26 cellular contexts compared by ENCODE assay signal in the genomic region with DNA sequence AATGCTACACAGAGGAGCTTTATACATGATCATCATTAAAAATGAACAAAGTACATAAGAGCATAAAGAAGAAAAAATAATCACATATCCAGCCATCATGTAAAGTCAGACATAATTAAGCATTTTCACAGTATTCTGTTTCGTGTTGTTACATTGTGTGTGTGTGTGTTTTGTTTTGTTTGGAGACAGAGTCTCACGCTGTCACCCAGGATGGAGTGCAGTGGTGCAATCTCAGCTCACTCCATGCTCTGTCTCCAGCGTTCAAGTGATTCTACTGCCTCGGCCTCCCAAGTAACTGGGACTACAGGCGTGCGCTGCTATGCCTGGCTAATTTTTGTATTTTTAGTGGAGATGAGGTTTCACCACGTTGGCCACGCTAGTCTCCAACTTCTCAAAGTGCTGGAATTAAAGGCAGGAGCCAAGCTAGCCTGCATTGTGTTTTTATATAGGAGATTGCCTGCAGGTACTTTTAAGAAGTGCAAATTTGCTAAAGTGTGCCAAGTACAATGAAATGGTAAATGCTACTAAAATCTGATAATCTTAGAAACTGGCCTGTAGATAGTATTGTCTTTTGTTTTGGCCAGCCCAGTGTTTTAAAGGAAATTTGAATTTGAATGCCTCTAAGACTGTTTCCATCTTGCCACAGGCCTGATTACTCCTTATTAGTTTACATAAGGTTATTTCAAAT. TPM values are rescaled to one million over a fixed set of nuclear protein-coding genes. Genes with fewer than 3 reads are reported as not detected.
A peak's percentile ranks its signal among the peaks of the same experiment; 100 is the strongest.
DNase-seq lines count a peak whose midpoint lies in the region; ATAC-seq, FAIRE-seq and TF ChIP-seq lines count a peak whose summit lies in the region.
"Had no signal": no experiment of that assay in that cellular context is flagged by ENCODE, and none has a peak within 500 bp of the region (broad histone marks: within the 10 kb centered on the region; RNA-seq: fewer than 3 reads in every experiment).

No MANE protein-coding gene starts in this region.

- DNase-seq in mammary epithelial cell = peak; percentile 37
- DNase-seq in breast epithelium (ENCODE audit: low spot score in 2 of 2) = no peak
- DNase-seq in HAP-1 (ENCODE audit: low spot score in 2 of 2) = peak; percentile 63 to 92
- DNase-seq in H1 (ENCODE audit: low read depth in 1 of 2, low spot score in 2 of 2) = no peak
- DNase-seq in esophagus squamous epithelium (lab: John Stamatoyannopoulos, UW) = no peak
- no peak for DNase-seq in RKO (ENCODE audit: low spot score)
- DNase-seq in progenitor cell of endocrine pancreas (ENCODE audit: low spot score, unreplicated experiment) = no peak
- DNase-seq: activated B cell treated with CpG ODN at 0.5 μM for 24 hours; activated CD4-positive, alpha-beta T cell treated with anti-CD3 and anti-CD28 coated beads, Interleukin-2, amount 50 U/mL, for 4 hours; activated gamma-delta T cell treated with Interleukin-2 at 50 U/mL for 16 hours; BE2C; DMS79 treated with DMSO at 0.1 percent for 48 hours; left ventricle myocardium inferior; naive B cell; NCI-H1105 treated with DMSO at 0.1 percent for 48 hours; NCI-H2029 treated with DMSO at 0.1 percent for 48 hours; NCI-H526 treated with DMSO at 0.1 percent for 48 hours; retina; stomach; tibial artery had no signal

- dilution Hi-C loops in mammary epithelial cell (cut with HindIII; ENCODE audit: low sequenced_read_pairs) = loop anchor here (10.0 kb wide), 1 partner anchor 215 kb away; no protein-coding TSS in a partner anchor

- no peak overlapping the region for H2BK20ac ChIP-seq in H1 (ENCODE audit: low read length)

- H3K4me1 ChIP-seq in mammary epithelial cell (ENCODE audit: insufficient read depth, low read length) (peaks cover 34% of the 10 kb centered on the region), breast epithelium (no peaks in the 10 kb centered on the region), HAP-1 (peaks cover 17% of the 10 kb centered on the region), H1 (replicated peaks in 1 of 4; ENCODE audit: control insufficient read depth in 3 of 4, insufficient read depth in 4 of 4, low read length in 3 of 4) (peaks cover 4 to 13% (median 7%) of the 10 kb centered on the region in 4 experiments; a peak in 5 of 7 replicates), esophagus squamous epithelium (peaks cover 9 to 82% (median 21%) of the 10 kb centered on the region in 3 donors)
- H3K4me1 ChIP-seq: BE2C, left ventricle myocardium inferior had no signal

- H3K56ac ChIP-seq in H1 (replicated peaks; ENCODE audit: insufficient read length, low read depth, low read length) = no peak overlapping the region

- no peak overlapping the region for H4K91ac ChIP-seq in H1 (replicated peaks; ENCODE audit: insufficient read length, low read length)

- H3K14ac ChIP-seq in H1 (ENCODE audit: insufficient read length) = no peak overlapping the region

- H3K79me1 ChIP-seq in H1 (ENCODE audit: low read depth, low read length) = peaks cover 7% of the 10 kb centered on the region; the same call in 1 of the 2 replicates

- H3K4me1 Mint-ChIP-seq in progenitor cell of endocrine pancreas (ENCODE audit: low read depth) = peaks cover 5% of the 10 kb centered on the region

- H2AK5ac ChIP-seq in H1 (ENCODE audit: low read depth, low read length) = no peak overlapping the region

- H3K23me2 ChIP-seq in H1 (ENCODE audit: low read depth, low read length) = no peaks in the 10 kb centered on the region

- H3K4ac ChIP-seq in H1 (replicated peaks; ENCODE audit: insufficient read length, low read depth, low read length) = no peak overlapping the region

- intact Hi-C loops in mammary epithelial cell (cut with micrococcal nuclease) (no loop called here), breast epithelium (cut with DNase I; ENCODE audit: low total_unique reads) (no loop called here), esophagus squamous epithelium (cut with DNase I) (no loop called here)

- no peak for TF ChIP-seq POLR2A in breast epithelium (IDR thresholded peaks at IDR 0.05)
- peak; percentile 27 to 44; a peak in 2 of 3 replicates for TF ChIP-seq POLR2A in H1 (IDR thresholded peaks at IDR 0.05; ENCODE audit: control extremely low read depth in 1 of 2, low read depth in 2 of 2, low read length in 2 of 2)
- TF ChIP-seq POLR2A in esophagus squamous epithelium (IDR thresholded peaks at IDR 0.05) = no peak

- H2BK12ac ChIP-seq in H1 (ENCODE audit: low read depth, low read length) = no peak overlapping the region

- H4K5ac ChIP-seq in H1 (ENCODE audit: insufficient read length, low read depth, low read length) = no peak overlapping the region

- no peak overlapping the region for H2BK5ac ChIP-seq in H1 (ENCODE audit: low read depth, low read length)

- H3K4me3 ChIP-seq in mammary epithelial cell (replicated peaks in 1 of 3; ENCODE audit: insufficient read depth in 1 of 3, low read depth in 2 of 3, low read length in 3 of 3) = no peak overlapping the region
- H3K4me3 ChIP-seq in breast epithelium = no peak overlapping the region
- no peak overlapping the region for H3K4me3 ChIP-seq in HAP-1
- H3K4me3 ChIP-seq in H1 (ENCODE audit: extremely low read depth in 1 of 4, insufficient read depth in 2 of 4, low read depth in 3 of 4, low read length in 4 of 4) = no peak overlapping the region
- no peak overlapping the region for H3K4me3 ChIP-seq in esophagus squamous epithelium
- H3K4me3 ChIP-seq: left ventricle myocardium inferior, skin epidermis, stomach, tibial artery had no signal

- 55% methylated on average over 8 of the region's 8 CpGs for WGBS in mammary epithelial cell (ENCODE audit: low coverage, missing lambda C conversion rate)
- WGBS in H1 (ENCODE audit: extremely low coverage in 1 of 2, insufficient coverage in 1 of 2, insufficient read length in 1 of 2, insufficient replicate concordance in 2 of 2, low coverage in 1 of 2, low lambda C conversion rate in 2 of 2, missing lambda C conversion rate in 1 of 2), 2 experiments = 90% methylated on average over 8 of the region's 8 CpGs; no CpG with 5 or more reads in 1 of the 2 experiments
- WGBS in esophagus squamous epithelium, 2 donors = 79 to 93% methylated on average over 8 of the region's 8 CpGs

- no peaks in the 10 kb centered on the region for H3K9me3 Mint-ChIP-seq in progenitor cell of endocrine pancreas (ENCODE audit: low read depth)
- H3K9me3 Mint-ChIP-seq: activated B cell treated with CpG ODN at 0.5 μM for 24 hours, IgD-negative memory B cell, naive B cell had no signal

- TF ChIP-seq CTCF in mammary epithelial cell (conservative IDR thresholded peaks at IDR 0.05 in 1 of 2, IDR thresholded peaks at IDR 0.05 in 1 of 2; ENCODE audit: extremely low read depth in 1 of 2, insufficient read depth in 1 of 2, low read depth in 1 of 2, low read length in 2 of 2) = no peak
- TF ChIP-seq CTCF in breast epithelium (IDR thresholded peaks at IDR 0.05) = no peak
- TF ChIP-seq CTCF in H1 (IDR thresholded peaks at IDR 0.05; ENCODE audit: control extremely low read depth in 1 of 3, insufficient read depth in 1 of 3, low read depth in 1 of 3, low read length in 3 of 3) = no peak
- TF ChIP-seq CTCF in esophagus squamous epithelium (IDR thresholded peaks at IDR 0.05) = no peak
- no peak for TF ChIP-seq CTCF in progenitor cell of endocrine pancreas (IDR thresholded peaks at IDR 0.05; ENCODE audit: unreplicated experiment)

- H3K27me3 ChIP-seq in mammary epithelial cell (ENCODE audit: insufficient read depth, low read length) = no peaks in the 10 kb centered on the region
- no peaks in the 10 kb centered on the region for H3K27me3 ChIP-seq in breast epithelium
- 0 out of 2 replicates have a peak, but pooled peaks cover 3% of the 10 kb centered on the region for H3K27me3 ChIP-seq in HAP-1 (ENCODE audit: low read depth)
- H3K27me3 ChIP-seq in H1 (replicated peaks in 1 of 4; ENCODE audit: control insufficient read depth in 3 of 4, extremely low read depth in 1 of 4, insufficient read depth in 3 of 4, low read length in 3 of 4) = no peaks in the 10 kb centered on the region
- no peaks in the 10 kb centered on the region for H3K27me3 ChIP-seq in esophagus squamous epithelium
- H3K27me3 ChIP-seq: BE2C, stomach, tibial artery had no signal

- in situ Hi-C loops in mammary epithelial cell (cut with MboI; ENCODE audit: low sequenced_read_pairs in 2 of 2) (loop anchor here (10.0 kb wide), 3 partner anchors 75 to 215 kb away; no protein-coding TSS in a partner anchor), HAP-1 (cut with MboI; ENCODE audit: low sequenced_read_pairs) (no loop called here)

- H4K20me1 ChIP-seq in mammary epithelial cell (ENCODE audit: insufficient read depth, low read length) = no peaks in the 10 kb centered on the region
- H4K20me1 ChIP-seq in H1 (replicated peaks in 1 of 2; ENCODE audit: control insufficient read depth in 1 of 2, insufficient read depth in 2 of 2, low read length in 2 of 2) = peaks cover 15 to 26% of the 10 kb centered on the region in 2 experiments

- no peak overlapping the region for H4K8ac ChIP-seq in H1 (ENCODE audit: extremely low read depth, insufficient read depth, low read length)

- no peak overlapping the region for H3K4me3 Mint-ChIP-seq in progenitor cell of endocrine pancreas (ENCODE audit: low read depth)
- H3K4me3 Mint-ChIP-seq: activated B cell treated with CpG ODN at 0.5 μM for 24 hours had no signal

- CTCF ChIA-PET in mammary epithelial cell (lab: Charles Lee; ENCODE audit: low non-redundant PET) (no interaction called here), H1 (lab: Charles Lee; ENCODE audit: partially characterized antibody) (interaction anchor here (1.0 to 4.0 kb wide), 5 partner anchors 12 to 155 kb away, joined by 4 to 11 read pairs (median 4); no protein-coding TSS in a partner anchor)

- no peak overlapping the region for H2BK120ac ChIP-seq in H1 (replicated peaks; ENCODE audit: low read depth, low read length)

- H2BK15ac ChIP-seq in H1 (ENCODE audit: low read length) = no peak overlapping the region

- H3K9ac ChIP-seq in mammary epithelial cell (ENCODE audit: insufficient read depth, low read length) (no peak overlapping the region), H1 (replicated peaks in 1 of 4; ENCODE audit: extremely low read depth in 1 of 4, low read depth in 3 of 4, low read length in 3 of 4) (no peak overlapping the region)

- H3K27ac Mint-ChIP-seq in progenitor cell of endocrine pancreas = no peak overlapping the region
- H3K27ac Mint-ChIP-seq: activated B cell treated with CpG ODN at 0.5 μM for 24 hours had no signal

- no peak overlapping the region for H3K18ac ChIP-seq in H1 (ENCODE audit: extremely low read depth, low read length)

- H3K36me3 Mint-ChIP-seq in progenitor cell of endocrine pancreas (ENCODE audit: insufficient read depth) = peaks cover 13% of the 10 kb centered on the region

- H3K79me2 ChIP-seq in mammary epithelial cell (ENCODE audit: insufficient read depth, low read length) (peaks cover 93% of the 10 kb centered on the region), H1 (ENCODE audit: control insufficient read depth in 1 of 2, insufficient read depth in 2 of 2, low read length in 2 of 2) (peaks cover 9 to 99% of the 10 kb centered on the region in 2 experiments; a peak in 3 of 4 replicates)

- no peak overlapping the region for H3K27ac ChIP-seq in mammary epithelial cell (ENCODE audit: insufficient read depth, low read depth, low read length)
- H3K27ac ChIP-seq in breast epithelium = no peak overlapping the region
- no peak overlapping the region for H3K27ac ChIP-seq in H1 (ENCODE audit: low read depth, low read length)
- no peak overlapping the region for H3K27ac ChIP-seq in esophagus squamous epithelium
- H3K27ac ChIP-seq: left ventricle myocardium inferior, skin epidermis, stomach, tibial artery had no signal

- H3K27me3 Mint-ChIP-seq in progenitor cell of endocrine pancreas = peaks cover 5% of the 10 kb centered on the region
- H3K27me3 Mint-ChIP-seq: activated B cell treated with CpG ODN at 0.5 μM for 24 hours, IgD-negative memory B cell, naive B cell had no signal

- H3K23ac ChIP-seq in H1 (ENCODE audit: insufficient read length) = no peak overlapping the region

- no peaks in the 10 kb centered on the region for H3K9me3 ChIP-seq in mammary epithelial cell (replicated peaks; ENCODE audit: insufficient read depth, low read length)
- no peaks in the 10 kb centered on the region for H3K9me3 ChIP-seq in breast epithelium
- no peaks in the 10 kb centered on the region for H3K9me3 ChIP-seq in HAP-1
- no peaks in the 10 kb centered on the region for H3K9me3 ChIP-seq in H1 (ENCODE audit: insufficient read depth in 2 of 2, low read depth in 1 of 2, low read length in 1 of 2)
- no peaks in the 10 kb centered on the region for H3K9me3 ChIP-seq in esophagus squamous epithelium
- H3K9me3 ChIP-seq: BE2C, left ventricle myocardium inferior, stomach, tibial artery had no signal

- no peak for FAIRE-seq in H1 (lab: Jason Lieb, UNC)
- FAIRE-seq: H54, islet of Langerhans had no signal

- ATAC-seq in HG02759 (IDR thresholded peaks at IDR 0.05; ENCODE audit: unreplicated experiment) = no peak
- ATAC-seq: Panc1 had no signal

- H3K4me2 ChIP-seq in mammary epithelial cell (ENCODE audit: insufficient read depth, low read depth, low read length) (no peak overlapping the region), H1 (ENCODE audit: insufficient read depth in 1 of 2, low read depth in 2 of 2, low read length in 2 of 2) (no peak overlapping the region)

- TF ChIP-seq RAD21 in H1 (IDR thresholded peaks at IDR 0.05 in 1 of 2, conservative IDR thresholded peaks at IDR 0.05 in 1 of 2; ENCODE audit: low read depth in 2 of 2, low read length in 2 of 2) = no peak

- TF ChIP-seq EP300 in H1 (IDR thresholded peaks at IDR 0.05; ENCODE audit: borderline replicate concordance in 1 of 2, low read depth in 2 of 2, low read length in 2 of 2) = no peak

- peaks cover 79% of the 10 kb centered on the region for H3K36me3 ChIP-seq in mammary epithelial cell (ENCODE audit: insufficient read depth, low read length)
- H3K36me3 ChIP-seq in breast epithelium = no peaks in the 10 kb centered on the region
- peaks cover 14% of the 10 kb centered on the region for H3K36me3 ChIP-seq in HAP-1 (replicated peaks)
- peaks cover 19 to 90% (median 52%) of the 10 kb centered on the region in 4 experiments; a peak in 7 of 8 replicates for H3K36me3 ChIP-seq in H1 (ENCODE audit: control insufficient read depth in 2 of 4, insufficient read depth in 4 of 4, low read length in 3 of 4)
- peaks cover 0 to 61% (median 0%) of the 10 kb centered on the region in 3 donors for H3K36me3 ChIP-seq in esophagus squamous epithelium
- H3K36me3 ChIP-seq: tibial artery had no signal

- H2AFZ ChIP-seq in mammary epithelial cell (ENCODE audit: low read depth, low read length) (no peak overlapping the region), H1 (ENCODE audit: low read length) (no peak overlapping the region)

- POLR2A ChIA-PET in H1 (lab: Charles Lee; ENCODE audit: partially characterized antibody) = interaction anchor here (0.6 to 13.8 kb wide), 9 partner anchors 6 to 179 kb away, joined by 3 to 129 read pairs (median 5); partner anchors contain the start of gene CTSC

- BruUV-seq in mammary epithelial cell (replicated peaks; lab: Mats Ljungman, UMichigan) = no TSS peak

RNA-seq across cellular contexts. Expression of gene CTSC, which starts 7.8 kb away (rescaled TPM):
- total RNA-seq in mammary epithelial cell (100 to 1,000 TPM; 192 to 609 TPM), breast epithelium (100 to 1,000 TPM in 1 of 3 donors, 10 to 100 TPM in 2; 56.0 to 103 (median 64.1) TPM), esophagus squamous epithelium (100 to 1,000 TPM in 2 of 4 donors, 10 to 100 TPM in 2; 38.5 to 167 (median 109) TPM), progenitor cell of endocrine pancreas (55.0 and 70.2 TPM in 2 replicates)
- polyA plus RNA-seq in mammary epithelial cell (776 TPM), H1 (2011; rRNA removed) (225 and 347 TPM in 2 replicates)
- polyA minus RNA-seq in mammary epithelial cell = 436 TPM
- total RNA-seq in H1 (2021; fragmentation: NEBNext Ultra II Directional; extraction: Animal tissue kit (Norgen Biotek cat#: 25700)) = 362 and 369 TPM in 2 replicates
- 320 TPM for polyA plus RNA-seq in H1 (2011; cell fraction: cytosol; rRNA removed)
- 200 TPM for polyA plus RNA-seq in H1 (2011; cell fraction: nucleus; rRNA removed)
- 345 to 487 TPM (median 367 TPM) in 4 replicates for polyA plus RNA-seq in H1 (2012, experiment 1 of 2)
- 182 TPM for polyA plus RNA-seq in H1 (2012, experiment 2 of 2)
- 653 TPM for polyA plus RNA-seq in H1 (2013, experiment 1 of 2)
- 644 TPM for polyA plus RNA-seq in H1 (2013, experiment 2 of 2)
- polyA minus RNA-seq in H1 (2011; rRNA and poly(A)+ RNA removed) = 275 and 478 TPM in 2 replicates
- polyA minus RNA-seq in H1 (2011; cell fraction: cytosol; rRNA and poly(A)+ RNA removed) = 318 TPM
- 435 TPM for polyA minus RNA-seq in H1 (2011; cell fraction: nucleus; rRNA and poly(A)+ RNA removed)

Comparison
In these comparisons a context has a peak if more than half of its experiments do, and no peak if none do; other contexts are left out.
1. DNase-seq: peak in mammary epithelial cell (single experiment) and HAP-1 (2 of 2); none in breast epithelium (0 of 2), H1 (0 of 2), esophagus squamous epithelium (single experiment), RKO (single experiment) and progenitor cell of endocrine pancreas (single experiment).
2. POLR2A ChIP-seq: peak in H1 (2 of 2); none in breast epithelium (single experiment) and esophagus squamous epithelium (0 of 4).